In the genomic region with DNA sequence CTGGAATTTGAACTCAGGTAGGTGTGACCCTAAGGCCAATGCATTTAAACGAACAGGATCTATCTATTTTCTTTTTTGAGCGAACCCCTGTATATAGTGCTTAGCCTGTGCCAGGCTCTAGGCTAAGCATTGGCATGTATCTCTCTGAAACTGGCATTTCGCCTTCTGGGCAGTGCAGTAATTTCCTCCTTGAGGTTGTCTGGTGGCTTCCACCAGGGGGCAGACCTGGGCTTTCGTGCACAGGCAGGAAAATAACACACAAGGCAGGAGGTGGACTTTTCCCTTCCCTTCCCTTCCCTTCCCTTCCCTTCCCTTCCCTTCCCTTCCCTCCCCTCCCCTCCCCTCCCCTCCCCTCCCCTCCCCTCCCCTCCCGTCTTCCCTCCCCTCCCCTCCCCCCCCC, we compare ENCODE assay signal across 8 cellular contexts. TPM values are rescaled to one million over a fixed set of nuclear protein-coding genes. Genes with fewer than 3 reads are reported as not detected.
DNase-seq lines count a peak whose midpoint lies in the region; ATAC-seq, FAIRE-seq and TF ChIP-seq lines count a peak whose summit lies in the region.

No MANE protein-coding gene starts in this region.

- FAIRE-seq in A549 (lab: Jason Lieb, UNC) (no peak), GM18507 (lab: Jason Lieb, UNC) (peak; percentile 87)

- CTCF ChIA-PET in A549 (lab: Yijun Ruan, JAX), result interaction anchor here (0.6 to 7.2 kb wide), 29 partner anchors 8 to 703 kb away, joined by 3 to 116 read pairs (median 4); no protein-coding TSS in a partner anchor

- peak; percentile 90 to 94 for ATAC-seq in A549
- ATAC-seq in HG03469 (IDR thresholded peaks at IDR 0.05; ENCODE audit: unreplicated experiment), result no peak

- H3K4me1 ChIP-seq in A549, result 0 out of 3 replicates have a peak, but pooled peaks cover 5% of the 10 kb centered on the region

- H3K9me3 ChIP-seq in A549, result no peaks in the 10 kb centered on the region

- H3K4me3 ChIP-seq in A549, result no peak overlapping the region

- TF ChIP-seq POLR2A in A549 (IDR thresholded peaks at IDR 0.05; ENCODE audit: low read length), result no peak

- peak; percentile 77 to 86 for TF ChIP-seq RAD21 in A549 (conservative IDR thresholded peaks at IDR 0.05 in 1 of 2, IDR thresholded peaks at IDR 0.05 in 1 of 2)

- DNase-seq in A549 (ENCODE audit: low read depth in 1 of 2, low spot score in 1 of 2) (peak; percentile 60 to 73), GM18507 (ENCODE audit: extremely low spot score, insufficient read length, low read depth) (peak; percentile 54), NCI-H510A (lab: John Stamatoyannopoulos, UW) (peak; percentile 8), ecto neural progenitor cell (ENCODE audit: low spot score) (peak; percentile 73), medulla oblongata (ENCODE audit: extremely low spot score) (peak; percentile 90)
- DNase-seq in activated CD4-positive, alpha-beta T cell treated with anti-CD3 and anti-CD28 coated beads, Interleukin-2, amount 50 U/mL, for 48 hours, result peak; percentile 84 to 86
- peak; percentile 67 for DNase-seq in stimulated activated CD8-positive, alpha-beta memory T cell treated with anti-CD3 and anti-CD28 coated beads, Interleukin-15, amount 100 ng/mL, for 1 hour (ENCODE audit: low read depth)

- WGBS in A549 (ENCODE audit: missing lambda C conversion rate), result 1% methylated on average over 4 of the region's 5 CpGs

- peak; percentile 62 for TF ChIP-seq CTCF in A549 (IDR thresholded peaks at IDR 0.05)

- no peak overlapping the region for H3K27ac ChIP-seq in A549

- H3K4me2 ChIP-seq in A549, result no peak overlapping the region

- POLR2A ChIA-PET in A549 (lab: Yijun Ruan, JAX), result no interaction called here

- no peak for TF ChIP-seq EP300 in A549 (IDR thresholded peaks at IDR 0.05)

TF ChIP-seq in A549, 52 proteins besides CTCF, POLR2A, EP300 and RAD21:
- peak; percentile 85 for TF ChIP-seq SMC3 (IDR thresholded peaks at IDR 0.05)
- no peak for TF ChIP-seq CEBPB (IDR thresholded peaks at IDR 0.05)

RNA-seq across cellular contexts. Expression of a gene that starts 34.4 kb away (rescaled TPM):
- polyA plus RNA-seq in A549 (2011; rRNA removed) (0.22 and 0.29 TPM in 2 replicates), A549 (2017; fragmentation: RNase III; extraction: RNeasy Plus Mini Kit Qiagen cat#74134 plus additional on column Dnase treatment) (0.01 to 0.13 TPM (median 0.09 TPM) in 3 replicates)
- 0.28 and 0.41 TPM in 2 replicates for polyA plus RNA-seq in A549 (2012; cell fraction: cytosol; rRNA removed)
- polyA plus RNA-seq in A549 (2012; cell fraction: nucleus; rRNA removed), result 0.13 and 0.35 TPM in 2 replicates
- 0.74 and 3.0 TPM in 2 replicates for polyA minus RNA-seq in A549 (2011; rRNA and poly(A)+ RNA removed)

RNA-seq across cellular contexts. Expression of a gene that starts 46.6 kb away (rescaled TPM):
- polyA plus RNA-seq in A549 (2011; rRNA removed) (not detected in 2 replicates), A549 (2017; fragmentation: RNase III; extraction: RNeasy Plus Mini Kit Qiagen cat#74134 plus additional on column Dnase treatment) (not detected in 3 replicates)
- 0.01 TPM in 1 of 2 replicates, not detected in the other for polyA plus RNA-seq in A549 (2012; cell fraction: cytosol; rRNA removed)
- polyA plus RNA-seq in A549 (2012; cell fraction: nucleus; rRNA removed), result not detected in 2 replicates
- not detected in 2 replicates for polyA minus RNA-seq in A549 (2011; rRNA and poly(A)+ RNA removed)

Comparison
In these comparisons a context has a peak if more than half of its experiments do, and no peak if none do; other contexts are left out.
1. DNase-seq: peak in every context shown above with its lines; median percentile 90 in medulla oblongata; 85 in activated CD4-positive, alpha-beta T cell treated with anti-CD3 and anti-CD28 coated beads, Interleukin-2, amount 50 U/mL, for 48 hours; 73 in ecto neural progenitor cell; 67 in stimulated activated CD8-positive, alpha-beta memory T cell treated with anti-CD3 and anti-CD28 coated beads, Interleukin-15, amount 100 ng/mL, for 1 hour; 66 in A549; 54 in GM18507; 8 in NCI-H510A.